In genomic region chr20:17985388-17986018, GRCh38 we compare ENCODE assay signal across 1 cellular context.
TF ChIP-seq lines count a peak whose summit lies in the region.

No MANE protein-coding gene starts in this region.

TF ChIP-seq in HepG2, 621 proteins besides CTCF, POLR2A, EP300 and RAD21 (continued from another document and continues in another):
- TF ChIP-seq ZNF691 (CRISPR knock-in tag; IDR thresholded peaks at IDR 0.05; ENCODE audit: borderline replicate concordance, low read depth) = no peak
- no peak for TF ChIP-seq ZNF839 (CRISPR knock-in tag; IDR thresholded peaks at IDR 0.05; ENCODE audit: borderline replicate concordance)
- TF ChIP-seq CBX5 (CRISPR knock-in tag; IDR thresholded peaks at IDR 0.05; ENCODE audit: borderline replicate concordance) = 0 out of 2 replicates have a peak, but pooled peaks have one; percentile 34
- 0 out of 2 replicates have a peak, but pooled peaks have one; percentile 21 for TF ChIP-seq HIC2 (CRISPR knock-in tag; IDR thresholded peaks at IDR 0.05; ENCODE audit: low read depth)
- 0 out of 2 replicates have a peak, but pooled peaks have one; percentile 26 for TF ChIP-seq THAP7 (CRISPR knock-in tag; IDR thresholded peaks at IDR 0.05)
- no peak for TF ChIP-seq ZNF513 (CRISPR knock-in tag; conservative IDR thresholded peaks at IDR 0.05)
- TF ChIP-seq UBTF (CRISPR knock-in tag; IDR thresholded peaks at IDR 0.05) = no peak
- no peak for TF ChIP-seq ZSCAN25 (CRISPR knock-in tag; IDR thresholded peaks at IDR 0.05)
- no peak for TF ChIP-seq ZNF484 (CRISPR knock-in tag; IDR thresholded peaks at IDR 0.05; ENCODE audit: borderline replicate concordance, low read depth)
- TF ChIP-seq SPEN (CRISPR knock-in tag; IDR thresholded peaks at IDR 0.05; ENCODE audit: low read depth) = peak; percentile 40; the same call in 1 of the 2 replicates
- no peak for TF ChIP-seq SETDB1 (CRISPR knock-in tag; IDR thresholded peaks at IDR 0.05; ENCODE audit: borderline replicate concordance)
- no peak for TF ChIP-seq PHF20 (CRISPR knock-in tag; IDR thresholded peaks at IDR 0.05)
- TF ChIP-seq IKZF4 (CRISPR knock-in tag; IDR thresholded peaks at IDR 0.05; ENCODE audit: borderline replicate concordance, low read depth, not compliant biosample characterization) = no peak
- TF ChIP-seq ZNF18 (CRISPR knock-in tag; IDR thresholded peaks at IDR 0.05; ENCODE audit: insufficient replicate concordance) = peak; percentile 48
- no peak for TF ChIP-seq ZNF672 (CRISPR knock-in tag; IDR thresholded peaks at IDR 0.05)
- no peak for TF ChIP-seq BORCS8-MEF2B (CRISPR knock-in tag; IDR thresholded peaks at IDR 0.05)
- peak; percentile 88 for TF ChIP-seq ZKSCAN1 (IDR thresholded peaks at IDR 0.05; ENCODE audit: low read length)
- no peak for TF ChIP-seq MLXIP (CRISPR knock-in tag; IDR thresholded peaks at IDR 0.05; ENCODE audit: borderline replicate concordance)
- no peak for TF ChIP-seq MLLT10 (CRISPR knock-in tag; IDR thresholded peaks at IDR 0.05)
- TF ChIP-seq PHF8 (CRISPR knock-in tag; IDR thresholded peaks at IDR 0.05) = no peak
- TF ChIP-seq NCOR1 (IDR thresholded peaks at IDR 0.05; ENCODE audit: borderline replicate concordance, low read length) = peak; percentile 95
- TF ChIP-seq ZNF33A (CRISPR knock-in tag; IDR thresholded peaks at IDR 0.05; ENCODE audit: borderline replicate concordance) = no peak
- no peak for TF ChIP-seq ATAD3A (CRISPR knock-in tag; IDR thresholded peaks at IDR 0.05)
- TF ChIP-seq ZNF644 (CRISPR knock-in tag; IDR thresholded peaks at IDR 0.05; ENCODE audit: low read depth) = peak; percentile 92
- peak; percentile 54; the same call in 1 of the 2 replicates for TF ChIP-seq ZNF609 (CRISPR knock-in tag; IDR thresholded peaks at IDR 0.05; ENCODE audit: borderline replicate concordance)
- 0 out of 2 replicates have a peak, but pooled peaks have one; percentile 17 for TF ChIP-seq USF2 (IDR thresholded peaks at IDR 0.05; ENCODE audit: low read depth, low read length)
- no peak for TF ChIP-seq USF2 (CRISPR knock-in tag; IDR thresholded peaks at IDR 0.05; ENCODE audit: borderline replicate concordance)
- TF ChIP-seq ZFP36 (IDR thresholded peaks at IDR 0.05; ENCODE audit: borderline replicate concordance, low read depth, low read length, partially characterized antibody) = no peak
- TF ChIP-seq RBM22 (optimal IDR thresholded peaks at IDR 0.05; ENCODE audit: low read length) = peak; percentile 34
- 0 out of 2 replicates have a peak, but pooled peaks have one; percentile 13 for TF ChIP-seq POLR2G (IDR thresholded peaks at IDR 0.05; ENCODE audit: low read depth, low read length)
- peak in 1 of 2 experiments; percentile 89; a peak in 2 of 4 replicates for TF ChIP-seq ATF4 (CRISPR knock-in tag; IDR thresholded peaks at IDR 0.05)
- no peak for TF ChIP-seq ZNF543 (CRISPR knock-in tag; IDR thresholded peaks at IDR 0.05)
